In the genomic region with DNA sequence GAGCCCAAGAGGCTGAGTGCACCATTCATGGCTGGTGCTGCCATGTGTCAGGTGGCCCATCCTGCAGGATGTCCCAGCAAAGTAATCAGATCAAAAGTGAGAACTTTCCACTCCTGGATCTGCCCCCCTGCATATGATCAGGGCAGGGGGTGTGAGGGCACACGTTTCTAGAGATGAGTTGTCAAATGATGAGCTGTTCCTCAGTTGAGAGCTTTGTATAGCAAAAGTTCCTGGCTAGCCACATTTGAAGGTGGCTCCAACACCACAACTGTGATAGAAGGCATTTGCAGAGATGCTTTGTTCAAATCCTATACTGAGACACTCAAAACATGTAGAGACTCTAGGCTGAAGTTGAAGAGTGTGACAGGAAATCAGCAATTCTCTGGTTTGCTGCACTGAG, we compare ENCODE assay signal across 16 cellular contexts.
DNase-seq lines count a peak whose midpoint lies in the region; ATAC-seq and TF ChIP-seq lines count a peak whose summit lies in the region.
"Had no signal": no experiment of that assay in that cellular context is flagged by ENCODE, and none has a peak within 500 bp of the region (broad histone marks: within the 10 kb centered on the region; RNA-seq: fewer than 3 reads in every experiment).

No MANE protein-coding gene starts in this region.

- TF ChIP-seq CTCF in activated CD8-positive, alpha-beta T cell treated with anti-CD3 and anti-CD28 coated beads for 36 hours (IDR thresholded peaks at IDR 0.05), result no peak
- TF ChIP-seq CTCF in heart right ventricle (IDR thresholded peaks at IDR 0.05), result no peak

- H3K27me3 Mint-ChIP-seq in activated CD8-positive, alpha-beta T cell treated with anti-CD3 and anti-CD28 coated beads for 36 hours, result no peaks in the 10 kb centered on the region
- H3K27me3 Mint-ChIP-seq in activated CD8-positive, alpha-beta T cell treated with anti-CD3 and anti-CD28 coated beads, Interleukin-2, amount 10 ng/mL, durations not matched to agents 7 days and 5 days (ENCODE audit: low read depth), result no peaks in the 10 kb centered on the region
- no peaks in the 10 kb centered on the region for H3K27me3 Mint-ChIP-seq in activated naive CD8-positive, alpha-beta T cell treated with anti-CD3 and anti-CD28 coated beads, Interleukin-2, amount 50 U/mL, for 24 hours
- H3K27me3 Mint-ChIP-seq in activated naive CD8-positive, alpha-beta T cell treated with anti-CD3 and anti-CD28 coated beads for 36 hours, result no peaks in the 10 kb centered on the region
- peaks cover 5 to 7% of the 10 kb centered on the region in 2 donors for H3K27me3 Mint-ChIP-seq in effector memory CD8-positive, alpha-beta T cell
- H3K27me3 Mint-ChIP-seq: CD4-positive, alpha-beta T cell had no signal

- no peaks in the 10 kb centered on the region for H3K9me3 ChIP-seq in heart right ventricle

- no peaks in the 10 kb centered on the region for H3K9me3 Mint-ChIP-seq in activated CD8-positive, alpha-beta T cell treated with anti-CD3 and anti-CD28 coated beads for 36 hours
- no peaks in the 10 kb centered on the region for H3K9me3 Mint-ChIP-seq in activated CD8-positive, alpha-beta T cell treated with anti-CD3 and anti-CD28 coated beads, Interleukin-2, amount 10 ng/mL, durations not matched to agents 7 days and 5 days (ENCODE audit: insufficient read depth)
- no peaks in the 10 kb centered on the region for H3K9me3 Mint-ChIP-seq in activated naive CD8-positive, alpha-beta T cell treated with anti-CD3 and anti-CD28 coated beads, Interleukin-2, amount 50 U/mL, for 24 hours
- no peaks in the 10 kb centered on the region for H3K9me3 Mint-ChIP-seq in activated naive CD8-positive, alpha-beta T cell treated with anti-CD3 and anti-CD28 coated beads for 36 hours
- H3K9me3 Mint-ChIP-seq in effector memory CD8-positive, alpha-beta T cell, result no peaks in the 10 kb centered on the region
- H3K9me3 Mint-ChIP-seq: CD4-positive, alpha-beta T cell had no signal

- peak; percentile 55 for ATAC-seq in activated CD8-positive, alpha-beta T cell treated with anti-CD3 and anti-CD28 coated beads for 36 hours
- ATAC-seq in activated CD8-positive, alpha-beta T cell treated with anti-CD3 and anti-CD28 coated beads, Interleukin-2, amount 10 ng/mL, durations not matched to agents 7 days and 5 days, result no peak
- ATAC-seq in activated naive CD8-positive, alpha-beta T cell treated with anti-CD3 and anti-CD28 coated beads, Interleukin-2, amount 50 U/mL, for 24 hours, result peak; percentile 88
- ATAC-seq in heart right ventricle, result no peak
- no peak for ATAC-seq in effector memory CD8-positive, alpha-beta T cell (replicated peaks)
- ATAC-seq: GM12878, HCT116 had no signal

- intact Hi-C loops in activated CD8-positive, alpha-beta T cell treated with anti-CD3 and anti-CD28 coated beads for 36 hours (cut with micrococcal nuclease), result no loop called here
- intact Hi-C loops in heart right ventricle (cut with DNase I), result no loop called here

- H3K4me3 Mint-ChIP-seq in activated CD8-positive, alpha-beta T cell treated with anti-CD3 and anti-CD28 coated beads for 36 hours, result no peak overlapping the region
- H3K4me3 Mint-ChIP-seq in activated CD8-positive, alpha-beta T cell treated with anti-CD3 and anti-CD28 coated beads, Interleukin-2, amount 10 ng/mL, durations not matched to agents 7 days and 5 days, result no peak overlapping the region
- H3K4me3 Mint-ChIP-seq in activated naive CD8-positive, alpha-beta T cell treated with anti-CD3 and anti-CD28 coated beads, Interleukin-2, amount 50 U/mL, for 24 hours, result no peak overlapping the region
- no peak overlapping the region for H3K4me3 Mint-ChIP-seq in activated naive CD8-positive, alpha-beta T cell treated with anti-CD3 and anti-CD28 coated beads for 36 hours
- no peak overlapping the region for H3K4me3 Mint-ChIP-seq in effector memory CD8-positive, alpha-beta T cell
- H3K4me3 Mint-ChIP-seq: B cell; CD4-positive, alpha-beta T cell had no signal

- no peak overlapping the region for H3K27ac ChIP-seq in heart right ventricle
- H3K27ac ChIP-seq: GM23248 had no signal

- H3K27ac Mint-ChIP-seq in activated CD8-positive, alpha-beta T cell treated with anti-CD3 and anti-CD28 coated beads for 36 hours, result no peak overlapping the region
- H3K27ac Mint-ChIP-seq in activated CD8-positive, alpha-beta T cell treated with anti-CD3 and anti-CD28 coated beads, Interleukin-2, amount 10 ng/mL, durations not matched to agents 7 days and 5 days, result no peak overlapping the region
- H3K27ac Mint-ChIP-seq in activated naive CD8-positive, alpha-beta T cell treated with anti-CD3 and anti-CD28 coated beads, Interleukin-2, amount 50 U/mL, for 24 hours, result peak overlapping the region; percentile 64
- no peak overlapping the region for H3K27ac Mint-ChIP-seq in activated naive CD8-positive, alpha-beta T cell treated with anti-CD3 and anti-CD28 coated beads for 36 hours
- no peak overlapping the region for H3K27ac Mint-ChIP-seq in effector memory CD8-positive, alpha-beta T cell
- H3K27ac Mint-ChIP-seq: B cell; CD4-positive, alpha-beta T cell had no signal

- peaks cover 0 to 36% (median 0%) of the 10 kb centered on the region in 7 donors for H3K27me3 ChIP-seq in heart right ventricle

- CTCF ChIA-PET in activated CD8-positive, alpha-beta T cell treated with anti-CD3 and anti-CD28 coated beads for 36 hours (lab: Charles Lee), result no interaction called here
- CTCF ChIA-PET in activated CD8-positive, alpha-beta T cell treated with anti-CD3 and anti-CD28 coated beads, Interleukin-2, amount 10 ng/mL, durations not matched to agents 7 days and 5 days (lab: Charles Lee), result no interaction called here

- H3K4me1 Mint-ChIP-seq in activated CD8-positive, alpha-beta T cell treated with anti-CD3 and anti-CD28 coated beads for 36 hours (ENCODE audit: low read depth), result peaks cover 15% of the 10 kb centered on the region
- peaks cover 2% of the 10 kb centered on the region for H3K4me1 Mint-ChIP-seq in activated CD8-positive, alpha-beta T cell treated with anti-CD3 and anti-CD28 coated beads, Interleukin-2, amount 10 ng/mL, durations not matched to agents 7 days and 5 days (ENCODE audit: low read depth)
- H3K4me1 Mint-ChIP-seq in activated naive CD8-positive, alpha-beta T cell treated with anti-CD3 and anti-CD28 coated beads, Interleukin-2, amount 50 U/mL, for 24 hours, result peaks cover 31% of the 10 kb centered on the region
- peaks cover 1% of the 10 kb centered on the region for H3K4me1 Mint-ChIP-seq in activated naive CD8-positive, alpha-beta T cell treated with anti-CD3 and anti-CD28 coated beads for 36 hours
- no peaks in the 10 kb centered on the region for H3K4me1 Mint-ChIP-seq in effector memory CD8-positive, alpha-beta T cell (ENCODE audit: low read depth in 2 of 2)
- H3K4me1 Mint-ChIP-seq: B cell had no signal

- WGBS in heart right ventricle, 2 donors, result 74 to 79% methylated on average over 1 of the region's 1 CpG

- DNase-seq in activated CD8-positive, alpha-beta T cell treated with anti-CD3 and anti-CD28 coated beads for 36 hours, result peak; percentile 29
- DNase-seq in activated CD8-positive, alpha-beta T cell treated with anti-CD3 and anti-CD28 coated beads, Interleukin-2, amount 10 ng/mL, durations not matched to agents 7 days and 5 days, result no peak
- peak; percentile 12 for DNase-seq in activated naive CD8-positive, alpha-beta T cell treated with anti-CD3 and anti-CD28 coated beads, Interleukin-2, amount 50 U/mL, for 24 hours
- no peak for DNase-seq in activated naive CD8-positive, alpha-beta T cell treated with anti-CD3 and anti-CD28 coated beads for 36 hours
- DNase-seq in mesenteric fat pad (ENCODE audit: low spot score), result peak; percentile 5
- DNase-seq in heart right ventricle, result no peak
- no peak for DNase-seq in effector memory CD8-positive, alpha-beta T cell
- DNase-seq: C1 segment of cervical spinal cord; Calu3; CD4-positive, alpha-beta T cell; DMS 273 treated with DMSO at 0.1 percent for 48 hours; DMS79; GM23248 had no signal

- no peaks in the 10 kb centered on the region for H3K4me1 ChIP-seq in heart right ventricle

- H3K36me3 Mint-ChIP-seq in activated CD8-positive, alpha-beta T cell treated with anti-CD3 and anti-CD28 coated beads for 36 hours (ENCODE audit: low read depth), result no peaks in the 10 kb centered on the region
- no peaks in the 10 kb centered on the region for H3K36me3 Mint-ChIP-seq in activated CD8-positive, alpha-beta T cell treated with anti-CD3 and anti-CD28 coated beads, Interleukin-2, amount 10 ng/mL, durations not matched to agents 7 days and 5 days (ENCODE audit: low read depth)
- no peaks in the 10 kb centered on the region for H3K36me3 Mint-ChIP-seq in activated naive CD8-positive, alpha-beta T cell treated with anti-CD3 and anti-CD28 coated beads, Interleukin-2, amount 50 U/mL, for 24 hours (ENCODE audit: low read depth)
- peaks cover 2% of the 10 kb centered on the region for H3K36me3 Mint-ChIP-seq in activated naive CD8-positive, alpha-beta T cell treated with anti-CD3 and anti-CD28 coated beads for 36 hours
- H3K36me3 Mint-ChIP-seq in effector memory CD8-positive, alpha-beta T cell (ENCODE audit: insufficient read depth), result no peaks in the 10 kb centered on the region

- no peak overlapping the region for H3K4me3 ChIP-seq in heart right ventricle
- H3K4me3 ChIP-seq: GM12878, GM23248 had no signal

- H3K36me3 ChIP-seq in heart right ventricle, result no peaks in the 10 kb centered on the region

- POLR2A ChIA-PET in activated CD8-positive, alpha-beta T cell treated with anti-CD3 and anti-CD28 coated beads for 36 hours (lab: Charles Lee), result no interaction called here
- POLR2A ChIA-PET in activated CD8-positive, alpha-beta T cell treated with anti-CD3 and anti-CD28 coated beads, Interleukin-2, amount 10 ng/mL, durations not matched to agents 7 days and 5 days (lab: Charles Lee), result no interaction called here

Comparison
In these comparisons a context has a peak if more than half of its experiments do, and no peak if none do; other contexts are left out.
1. ATAC-seq: peak in activated CD8-positive, alpha-beta T cell treated with anti-CD3 and anti-CD28 coated beads for 36 hours (single experiment) and activated naive CD8-positive, alpha-beta T cell treated with anti-CD3 and anti-CD28 coated beads, Interleukin-2, amount 50 U/mL, for 24 hours (single experiment); none in activated CD8-positive, alpha-beta T cell treated with anti-CD3 and anti-CD28 coated beads, Interleukin-2, amount 10 ng/mL, durations not matched to agents 7 days and 5 days (single experiment), heart right ventricle (0 of 8) and effector memory CD8-positive, alpha-beta T cell (single experiment).
2. DNase-seq: peak in activated CD8-positive, alpha-beta T cell treated with anti-CD3 and anti-CD28 coated beads for 36 hours (single experiment), activated naive CD8-positive, alpha-beta T cell treated with anti-CD3 and anti-CD28 coated beads, Interleukin-2, amount 50 U/mL, for 24 hours (single experiment) and mesenteric fat pad (single experiment); none in activated CD8-positive, alpha-beta T cell treated with anti-CD3 and anti-CD28 coated beads, Interleukin-2, amount 10 ng/mL, durations not matched to agents 7 days and 5 days (single experiment), activated naive CD8-positive, alpha-beta T cell treated with anti-CD3 and anti-CD28 coated beads for 36 hours (single experiment), heart right ventricle (0 of 2) and effector memory CD8-positive, alpha-beta T cell (0 of 3).